1 cellular context compared by ENCODE assay signal in genomic region chr2:234628953-234629352, GRCh38.
TF ChIP-seq lines count a peak whose summit lies in the region.

No MANE protein-coding gene starts in this region.

TF ChIP-seq in HEK293, 187 proteins besides CTCF, POLR2A, EP300 and RAD21 (continued from another document):
- TF ChIP-seq REST (tag by site-specific recombination; IDR thresholded peaks at IDR 0.05) = peak; percentile 84
